In genomic region chr22:42994917-42995562, GRCh38 we compare ENCODE assay signal across 9 cellular contexts. TPM values are rescaled to one million over a fixed set of nuclear protein-coding genes. Genes with fewer than 3 reads are reported as not detected.
A peak's percentile ranks its signal among the peaks of the same experiment; 100 is the strongest.
DNase-seq lines count a peak whose midpoint lies in the region; ATAC-seq, FAIRE-seq and TF ChIP-seq lines count a peak whose summit lies in the region.
"Had no signal": no experiment of that assay in that cellular context is flagged by ENCODE, and none has a peak within 500 bp of the region (broad histone marks: within the 10 kb centered on the region; RNA-seq: fewer than 3 reads in every experiment).

No MANE protein-coding gene starts in this region.

- no peak overlapping the region for H2AFZ ChIP-seq in astrocyte (ENCODE audit: low read depth, low read length)

- H3K27ac ChIP-seq in astrocyte (ENCODE audit: low read depth, low read length) = peak overlapping the region; percentile 70
- peak overlapping the region; percentile 13 to 93 (median 88) for H3K27ac ChIP-seq in spleen

- H4K20me1 ChIP-seq in astrocyte (ENCODE audit: insufficient read depth, low read length) = peaks cover 41% of the 10 kb centered on the region

- H3K9me3 Mint-ChIP-seq in astrocyte (ENCODE audit: unreplicated experiment) = no peaks in the 10 kb centered on the region

- H3K9me3 ChIP-seq in astrocyte (ENCODE audit: insufficient read depth, low read depth, low read length) (no peaks in the 10 kb centered on the region), iPS-15b (ENCODE audit: control insufficient read depth, insufficient read depth, low read length) (no peaks in the 10 kb centered on the region), spleen (peaks cover 0 to 6% (median 0%) of the 10 kb centered on the region in 8 donors)

- peak; percentile 66 for DNase-seq in A172 (ENCODE audit: low spot score)
- peak; percentile 93 for DNase-seq in HT1080 (ENCODE audit: low read depth)
- peak; percentile 92 for DNase-seq in astrocyte (ENCODE audit: low read depth)
- no peak for DNase-seq in spleen
- no peak for DNase-seq in GM19238 (ENCODE audit: insufficient read length, low spot score)
- DNase-seq: DND-41 had no signal

- no peak for TF ChIP-seq POLR2A in spleen (IDR thresholded peaks at IDR 0.05)

- peaks cover 1% of the 10 kb centered on the region for H3K36me3 Mint-ChIP-seq in astrocyte (ENCODE audit: low read depth, unreplicated experiment)

- peak overlapping the region; percentile 65 for H3K9ac ChIP-seq in astrocyte (ENCODE audit: low read length)
- H3K9ac ChIP-seq in iPS-15b (ENCODE audit: low read depth, low read length) = peak overlapping the region; percentile 57

- H3K79me2 ChIP-seq in astrocyte (ENCODE audit: insufficient read depth, low read length) = peaks cover 95% of the 10 kb centered on the region

- H3K36me3 ChIP-seq in astrocyte (ENCODE audit: insufficient read depth, low read length) (no peaks in the 10 kb centered on the region), iPS-15b (ENCODE audit: control insufficient read depth, insufficient read depth, low read length) (no peaks in the 10 kb centered on the region), spleen (peaks cover 0 to 4% (median 0%) of the 10 kb centered on the region in 6 donors)

- H3K4me1 Mint-ChIP-seq in astrocyte (ENCODE audit: low read depth, unreplicated experiment) = peaks cover 77% of the 10 kb centered on the region

- peak; percentile 87 for FAIRE-seq in astrocyte (lab: Jason Lieb, UNC)

- no peaks in the 10 kb centered on the region for H3K27me3 Mint-ChIP-seq in astrocyte (ENCODE audit: low read depth, unreplicated experiment)

- peak overlapping the region; percentile 80 for H3K4me2 ChIP-seq in astrocyte (ENCODE audit: low read length)

- no peak for TF ChIP-seq CTCF in astrocyte (IDR thresholded peaks at IDR 0.05; ENCODE audit: insufficient read depth, low read depth, low read length)
- TF ChIP-seq CTCF in spleen (IDR thresholded peaks at IDR 0.05 in 8 of 11, conservative IDR thresholded peaks at IDR 0.05 in 3 of 11) = no peak

- intact Hi-C loops in spleen (cut with DNase I; ENCODE audit: low total_unique reads) = no loop called here

- no peak for ATAC-seq in HG02970 (IDR thresholded peaks at IDR 0.05; ENCODE audit: low FRiP score, unreplicated experiment)
- ATAC-seq in HG03460 (IDR thresholded peaks at IDR 0.05; ENCODE audit: unreplicated experiment) = no peak

- peak overlapping the region; percentile 40 for H3K4me3 Mint-ChIP-seq in astrocyte (ENCODE audit: unreplicated experiment)

- 35 to 45% (median 38%) methylated on average over 9 of the region's 9 CpGs for WGBS in spleen, 5 donors

- H3K4me1 ChIP-seq in astrocyte (ENCODE audit: insufficient read depth, low read length) (peaks cover 55% of the 10 kb centered on the region), iPS-15b (ENCODE audit: control insufficient read depth, insufficient read depth, low read length) (peaks cover 15% of the 10 kb centered on the region), spleen (peaks cover 21 to 100% (median 70%) of the 10 kb centered on the region in 6 donors)

- H3K4me3 ChIP-seq in astrocyte (ENCODE audit: insufficient read depth, low read depth, low read length) (peak overlapping the region; percentile 38), iPS-15b (ENCODE audit: low read depth, low read length) (no peak overlapping the region), spleen (peak overlapping the region in 2 of 8 donors; percentile 5 to 54)

- peak overlapping the region; percentile 94 for H3K27ac Mint-ChIP-seq in astrocyte (ENCODE audit: unreplicated experiment)

- no peaks in the 10 kb centered on the region for H3K27me3 ChIP-seq in astrocyte (ENCODE audit: insufficient read depth, low read length)
- H3K27me3 ChIP-seq in iPS-15b (ENCODE audit: control insufficient read depth, insufficient read depth, low read length) = no peaks in the 10 kb centered on the region
- H3K27me3 ChIP-seq in spleen (replicated peaks in 1 of 7) = no peaks in the 10 kb centered on the region

RNA-seq across cellular contexts. Expression of gene PACSIN2, which starts 19.9 kb away (rescaled TPM):
- 31.4 and 35.9 TPM in 2 replicates for total RNA-seq in A172 (2014; rRNA removed; shearing (Covaris generic))
- 47.9 and 53.9 TPM in 2 replicates for total RNA-seq in HT1080 (2014; rRNA removed; shearing (Covaris generic))
- polyA plus RNA-seq in HT1080 (2015; cell fraction: cytosol; rRNA removed) = 64.3 and 71.1 TPM in 2 replicates
- 111 and 115 TPM in 2 replicates for polyA plus RNA-seq in HT1080 (2015; cell fraction: nucleus; rRNA removed)
- total RNA-seq in astrocyte (84.1 and 87.8 TPM in 2 replicates), spleen (10 to 100 TPM; 48.0 to 98.1 (median 78.2) TPM)
- 10 to 100 TPM; 24.2 to 38.0 (median 25.1) TPM for polyA plus RNA-seq in spleen

Comparison
In these comparisons a context has a peak if more than half of its experiments do, and no peak if none do; other contexts are left out.
1. DNase-seq: peak in A172 (single experiment), HT1080 (single experiment) and astrocyte (single experiment); none in spleen (single experiment) and GM19238 (single experiment).